In genomic region chr5:38660194-38660668, GRCh38 we compare ENCODE assay signal across 9 cellular contexts.
DNase-seq lines count a peak whose midpoint lies in the region; ATAC-seq and TF ChIP-seq lines count a peak whose summit lies in the region.
"Had no signal": no experiment of that assay in that cellular context is flagged by ENCODE, and none has a peak within 500 bp of the region (broad histone marks: within the 10 kb centered on the region; RNA-seq: fewer than 3 reads in every experiment).

No MANE protein-coding gene starts in this region.

- DNase-seq in DMS53 (lab: John Stamatoyannopoulos, UW) (peak; percentile 98), NCI-H2029 treated with DMSO at 0.1 percent for 48 hours (lab: John Stamatoyannopoulos, UW) (peak; percentile 96), SW480 (ENCODE audit: low spot score) (peak; percentile 92), left colon (peak in 1 of 2 donors; percentile 25), NOMO-1 treated with DMSO at 0.1 percent for 48 hours (lab: John Stamatoyannopoulos, UW; ENCODE audit: unreplicated experiment) (no peak), vagina (ENCODE audit: extremely low spot score in 2 of 2) (no peak)
- no peak for DNase-seq in naive thymus-derived CD8-positive, alpha-beta T cell
- DNase-seq: effector CD4-positive, alpha-beta T cell had no signal

- no peaks in the 10 kb centered on the region for H3K36me3 ChIP-seq in vagina

- H3K9me3 ChIP-seq in vagina = no peaks in the 10 kb centered on the region

- peak overlapping the region in 1 of 2 donors; percentile 12 for H3K4me3 ChIP-seq in vagina

- no peaks in the 10 kb centered on the region for H3K27me3 ChIP-seq in vagina

- no peaks in the 10 kb centered on the region for H3K4me1 Mint-ChIP-seq in naive thymus-derived CD8-positive, alpha-beta T cell

- POLR2A ChIA-PET in naive thymus-derived CD8-positive, alpha-beta T cell (lab: Charles Lee) = no interaction called here

- peak; percentile 55 for ATAC-seq in left colon
- no peak for ATAC-seq in GM21737 (IDR thresholded peaks at IDR 0.05; ENCODE audit: unreplicated experiment)
- ATAC-seq in naive thymus-derived CD8-positive, alpha-beta T cell = no peak

- no peaks in the 10 kb centered on the region for H3K36me3 Mint-ChIP-seq in naive thymus-derived CD8-positive, alpha-beta T cell

- no peaks in the 10 kb centered on the region for H3K4me1 ChIP-seq in vagina

- TF ChIP-seq CTCF in vagina (IDR thresholded peaks at IDR 0.05) = no peak

- H3K27ac ChIP-seq in vagina = no peak overlapping the region

- H3K9me3 Mint-ChIP-seq in naive thymus-derived CD8-positive, alpha-beta T cell = peaks cover 0 to 2% (median 0%) of the 10 kb centered on the region in 9 donors

- no peak for TF ChIP-seq POLR2A in vagina (IDR thresholded peaks at IDR 0.05)

- no peak overlapping the region for H3K27ac Mint-ChIP-seq in naive thymus-derived CD8-positive, alpha-beta T cell

- intact Hi-C loops in left colon (cut with DNase I, micrococcal nuclease) = no loop called here
- intact Hi-C loops in vagina (cut with DNase I) = loop anchor here (10.0 kb wide), 1 partner anchor 225 kb away; no protein-coding TSS in a partner anchor

- peaks cover 6 to 59% (median 23%) of the 10 kb centered on the region in 5 donors for H3K27me3 Mint-ChIP-seq in naive thymus-derived CD8-positive, alpha-beta T cell

- no peak overlapping the region for H3K4me3 Mint-ChIP-seq in naive thymus-derived CD8-positive, alpha-beta T cell

Comparison
In these comparisons a context has a peak if more than half of its experiments do, and no peak if none do; other contexts are left out.
1. DNase-seq: peak in DMS53 (single experiment), NCI-H2029 treated with DMSO at 0.1 percent for 48 hours (single experiment) and SW480 (single experiment); none in NOMO-1 treated with DMSO at 0.1 percent for 48 hours (single experiment), vagina (0 of 2) and naive thymus-derived CD8-positive, alpha-beta T cell (0 of 10).